ENCODE assay signal across 17 cellular contexts in genomic region chr10:44648691-44649090, GRCh38.
A peak's percentile ranks its signal among the peaks of the same experiment; 100 is the strongest.
DNase-seq lines count a peak whose midpoint lies in the region; ATAC-seq lines count a peak whose summit lies in the region.
"Had no signal": no experiment of that assay in that cellular context is flagged by ENCODE, and none has a peak within 500 bp of the region (broad histone marks: within the 10 kb centered on the region; RNA-seq: fewer than 3 reads in every experiment).

No MANE protein-coding gene starts in this region.

- peak; percentile 67 for DNase-seq in kidney tubule cell (ENCODE audit: low spot score)
- no peak for DNase-seq in inferior parietal cortex (ENCODE audit: extremely low spot score)
- DNase-seq in NOMO-1 treated with dmso at 0.1 percent for 144 hours (lab: John Stamatoyannopoulos, UW; ENCODE audit: unreplicated experiment) = no peak
- no peak for DNase-seq in MV-4-11 (lab: John Stamatoyannopoulos, UW)
- DNase-seq: CD4-positive, alpha-beta memory T cell; H9; KBM-7; NCI-H1105 treated with DMSO at 0.1 percent for 48 hours; NCI-H187 treated with DMSO at 0.1 percent for 48 hours; NCI-H774; Peyer's patch; SHP77; T-helper 2 cell had no signal

- ATAC-seq in GM18511 (IDR thresholded peaks at IDR 0.05; ENCODE audit: unreplicated experiment) (peak; percentile 25), GM21619 (IDR thresholded peaks at IDR 0.05; ENCODE audit: unreplicated experiment) (peak; percentile 7), HG03460 (IDR thresholded peaks at IDR 0.05; ENCODE audit: unreplicated experiment) (peak; percentile 19), GM18502 (IDR thresholded peaks at IDR 0.05; ENCODE audit: poor library complexity, unreplicated experiment) (no peak)
